Comparison of ENCODE assay signal across 28 cellular contexts in the genomic region with DNA sequence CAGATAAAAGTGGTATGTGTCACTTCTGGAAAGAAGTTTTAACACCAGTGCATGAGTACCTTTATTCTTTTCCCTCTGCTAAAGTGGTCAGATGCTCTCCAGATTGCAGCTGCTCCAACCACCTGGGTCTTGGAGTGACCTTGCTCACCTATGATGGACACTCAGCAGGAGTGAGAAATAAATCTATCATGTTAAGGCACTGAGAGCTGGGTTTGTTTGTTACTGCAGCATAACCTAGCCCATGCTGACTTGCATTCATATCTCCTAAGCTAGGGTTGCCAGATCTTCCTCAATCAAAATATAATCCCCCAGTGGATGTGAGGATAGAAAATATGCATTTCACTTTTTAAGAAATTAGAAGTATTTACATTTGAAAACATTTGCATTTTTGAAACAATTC.
"Had no signal": no experiment of that assay in that cellular context is flagged by ENCODE, and none has a peak within 500 bp of the region (broad histone marks: within the 10 kb centered on the region; RNA-seq: fewer than 3 reads in every experiment).

No MANE protein-coding gene starts in this region.

- H3K4me1 Mint-ChIP-seq: endodermal cell had no signal

- DNase-seq: colonic mucosa; cortex of kidney; dermis blood vessel endothelial cell; dorsolateral prefrontal cortex; effector CD4-positive, alpha-beta T cell; effector CD8-positive, alpha-beta T cell; effector memory CD4-positive, alpha-beta T cell; effector memory CD8-positive, alpha-beta T cell; endodermal cell; erythroblast; esophagus squamous epithelium; foreskin fibroblast; foreskin keratinocyte; foreskin melanocyte; gastrocnemius medialis; glutamatergic neuron; head of caudate nucleus; heart left ventricle; heart right ventricle had no signal

- H3K9me3 ChIP-seq: colonic mucosa, esophagus squamous epithelium, gastrocnemius medialis had no signal

- H2AFZ ChIP-seq: hepatocyte had no signal

- H3K9me3 Mint-ChIP-seq: dendritic cell treated with granulocyte-macrophage colony-stimulating factor and Interleukin-4, amounts not matched to agents 40 ng/mL and 50 ng/mL, for 4 days had no signal

- H3K27ac Mint-ChIP-seq: dendritic cell treated with granulocyte-macrophage colony-stimulating factor and Interleukin-4, amounts not matched to agents 40 ng/mL and 50 ng/mL, for 4 days; effector memory CD8-positive, alpha-beta T cell; endodermal cell had no signal

- H3K4me2 ChIP-seq: hepatocyte had no signal

- H3K4me1 ChIP-seq: colonic mucosa, esophagus squamous epithelium, foreskin keratinocyte, gastrocnemius medialis, gastroesophageal sphincter, heart left ventricle, heart right ventricle had no signal

- H3K27ac ChIP-seq: colonic mucosa, coronary artery, epithelial cell of prostate, esophagus squamous epithelium, foreskin keratinocyte, gastrocnemius medialis, gastroesophageal sphincter, heart left ventricle, heart right ventricle, hepatocyte had no signal

- FAIRE-seq: colon, endometrium, endothelial cell of umbilical vein had no signal

- H3K4me3 Mint-ChIP-seq: dendritic cell treated with granulocyte-macrophage colony-stimulating factor and Interleukin-4, amounts not matched to agents 40 ng/mL and 50 ng/mL, for 4 days; effector memory CD8-positive, alpha-beta T cell; endodermal cell had no signal

- H3K79me2 ChIP-seq: hepatocyte had no signal

- H3K4me3 ChIP-seq: colonic mucosa, coronary artery, dorsolateral prefrontal cortex, esophagus squamous epithelium, gastrocnemius medialis, gastroesophageal sphincter, heart left ventricle, heart right ventricle, hepatocyte had no signal

- H3K27me3 ChIP-seq: colonic mucosa, dorsolateral prefrontal cortex, gastrocnemius medialis, gastroesophageal sphincter, heart left ventricle, heart right ventricle, hepatocyte had no signal

- H3K36me3 ChIP-seq: colonic mucosa, esophagus squamous epithelium, gastrocnemius medialis, gastroesophageal sphincter, heart left ventricle, heart right ventricle had no signal

- ATAC-seq: effector memory CD8-positive, alpha-beta T cell; esophagus mucosa; foreskin keratinocyte; gastrocnemius medialis; gastroesophageal sphincter; heart left ventricle; heart right ventricle had no signal
